ENCODE assay signal across 8 cellular contexts in the genomic region with DNA sequence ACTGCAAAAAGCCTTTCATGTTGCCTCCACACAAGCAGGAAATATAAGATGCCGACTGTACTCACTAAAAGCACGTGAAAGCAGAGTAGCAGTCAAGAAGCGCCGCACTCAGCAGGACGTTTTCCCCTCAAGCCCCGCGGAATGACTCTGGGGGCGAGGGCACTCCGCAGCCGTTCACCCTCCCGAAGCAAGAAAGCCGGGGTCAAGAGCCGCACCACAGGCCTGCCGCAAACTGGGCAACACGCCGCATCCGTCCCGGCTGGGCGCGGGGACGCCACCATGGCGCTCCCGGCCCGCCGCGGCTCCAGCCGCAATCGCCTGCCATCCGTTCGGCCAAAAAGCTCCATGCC. TPM values are rescaled to one million over a fixed set of nuclear protein-coding genes. Genes with fewer than 3 reads are reported as not detected.
DNase-seq lines count a peak whose midpoint lies in the region; ATAC-seq and TF ChIP-seq lines count a peak whose summit lies in the region.

No MANE protein-coding gene starts in this region.

- peak; percentile 22 for ATAC-seq in GM21367 (IDR thresholded peaks at IDR 0.05; ENCODE audit: unreplicated experiment)
- ATAC-seq in HG03565 (IDR thresholded peaks at IDR 0.05; ENCODE audit: unreplicated experiment) = peak; percentile 6
- peak; percentile 50 for ATAC-seq in activated CD8-positive, alpha-beta T cell treated with anti-CD3 and anti-CD28 coated beads, Interleukin-2, amount 10 ng/mL, durations not matched to agents 7 days and 5 days
- peak; percentile 58 for ATAC-seq in gastroesophageal sphincter

- H3K27ac Mint-ChIP-seq in activated CD8-positive, alpha-beta T cell treated with anti-CD3 and anti-CD28 coated beads, Interleukin-2, amount 10 ng/mL, durations not matched to agents 7 days and 5 days = peak overlapping the region; percentile 98

- H3K27ac ChIP-seq in gastroesophageal sphincter (peak overlapping the region; percentile 86 to 96 (median 90)), parathyroid adenoma (peak overlapping the region; percentile 79)

- peak overlapping the region; percentile 59 for H3K9ac ChIP-seq in parathyroid adenoma

- TF ChIP-seq CTCF in gastroesophageal sphincter (IDR thresholded peaks at IDR 0.05) = no peak
- no peak for TF ChIP-seq CTCF in parathyroid adenoma (IDR thresholded peaks at IDR 0.05)
- no peak for TF ChIP-seq CTCF in GM10266 (IDR thresholded peaks at IDR 0.05; ENCODE audit: control insufficient read depth, insufficient read depth, low read depth, missing control alignments)

- H3K27me3 Mint-ChIP-seq in activated CD8-positive, alpha-beta T cell treated with anti-CD3 and anti-CD28 coated beads, Interleukin-2, amount 10 ng/mL, durations not matched to agents 7 days and 5 days (ENCODE audit: low read depth) = no peaks in the 10 kb centered on the region

- TF ChIP-seq POLR2A in gastroesophageal sphincter (IDR thresholded peaks at IDR 0.05) = no peak

- peaks cover 46% of the 10 kb centered on the region for H3K4me1 Mint-ChIP-seq in activated CD8-positive, alpha-beta T cell treated with anti-CD3 and anti-CD28 coated beads, Interleukin-2, amount 10 ng/mL, durations not matched to agents 7 days and 5 days (ENCODE audit: low read depth)

- CTCF ChIA-PET in activated CD8-positive, alpha-beta T cell treated with anti-CD3 and anti-CD28 coated beads, Interleukin-2, amount 10 ng/mL, durations not matched to agents 7 days and 5 days (lab: Charles Lee) = interaction anchor here (0.6 to 1.5 kb wide), 4 partner anchors 42 to 294 kb away, joined by 3 to 4 read pairs (median 3); no protein-coding TSS in a partner anchor

- H3K4me3 ChIP-seq in gastroesophageal sphincter (peak overlapping the region; percentile 69 to 75), parathyroid adenoma (ENCODE audit: low read depth, low read length) (peak overlapping the region; percentile 81)

- H3K4me3 Mint-ChIP-seq in activated CD8-positive, alpha-beta T cell treated with anti-CD3 and anti-CD28 coated beads, Interleukin-2, amount 10 ng/mL, durations not matched to agents 7 days and 5 days = peak overlapping the region; percentile 97

- H3K9me3 ChIP-seq in gastroesophageal sphincter = no peaks in the 10 kb centered on the region
- H3K9me3 ChIP-seq in parathyroid adenoma (ENCODE audit: control insufficient read depth, low read length) = no peaks in the 10 kb centered on the region

- H2AFZ ChIP-seq in parathyroid adenoma = peak overlapping the region; percentile 95

- H3K36me3 Mint-ChIP-seq in activated CD8-positive, alpha-beta T cell treated with anti-CD3 and anti-CD28 coated beads, Interleukin-2, amount 10 ng/mL, durations not matched to agents 7 days and 5 days (ENCODE audit: low read depth) = peaks cover 58% of the 10 kb centered on the region

- no peaks in the 10 kb centered on the region for H3K79me2 ChIP-seq in parathyroid adenoma

- peak; percentile 59 for DNase-seq in D341Med (ENCODE audit: low spot score)
- peak; percentile 53 for DNase-seq in activated CD8-positive, alpha-beta T cell treated with anti-CD3 and anti-CD28 coated beads, Interleukin-2, amount 10 ng/mL, durations not matched to agents 7 days and 5 days
- DNase-seq in GM10266 (ENCODE audit: extremely low spot score) = no peak
- no peak for DNase-seq in cerebellar nuclear complex (lab: John Stamatoyannopoulos, UW)

- H3K9me3 Mint-ChIP-seq in activated CD8-positive, alpha-beta T cell treated with anti-CD3 and anti-CD28 coated beads, Interleukin-2, amount 10 ng/mL, durations not matched to agents 7 days and 5 days (ENCODE audit: insufficient read depth) = no peaks in the 10 kb centered on the region

- POLR2A ChIA-PET in activated CD8-positive, alpha-beta T cell treated with anti-CD3 and anti-CD28 coated beads, Interleukin-2, amount 10 ng/mL, durations not matched to agents 7 days and 5 days (lab: Charles Lee) = interaction anchor here (0.6 to 2.1 kb wide), 24 partner anchors 9 to 830 kb away, joined by 3 to 17 read pairs (median 4); a partner anchor contains a TSS

- WGBS in gastroesophageal sphincter (ENCODE audit: low coverage in 1 of 2), 2 donors = 0% methylated on average over 4 of the region's 30 CpGs; no CpG with 5 or more reads in 1 of the 2 donors

- H3K36me3 ChIP-seq in gastroesophageal sphincter = peaks cover 15 to 41% of the 10 kb centered on the region in 2 donors
- H3K36me3 ChIP-seq in parathyroid adenoma (ENCODE audit: control insufficient read depth, insufficient read depth, low read length) = no peaks in the 10 kb centered on the region

- no peaks in the 10 kb centered on the region for H3K27me3 ChIP-seq in gastroesophageal sphincter
- H3K27me3 ChIP-seq in parathyroid adenoma (ENCODE audit: control insufficient read depth, insufficient read depth, low read length) = no peaks in the 10 kb centered on the region

- H3K4me1 ChIP-seq in gastroesophageal sphincter = peaks cover 0 to 34% (median 6%) of the 10 kb centered on the region in 3 donors
- H3K4me1 ChIP-seq in parathyroid adenoma = no peaks in the 10 kb centered on the region

- peak overlapping the region; percentile 72 for H3K4me2 ChIP-seq in parathyroid adenoma (ENCODE audit: low read length)

- TF ChIP-seq EP300 in gastroesophageal sphincter (IDR thresholded peaks at IDR 0.05) = no peak

RNA-seq across cellular contexts. Expression of a gene that starts 0.4 kb away (rescaled TPM):
- total RNA-seq in activated CD8-positive, alpha-beta T cell treated with anti-CD3 and anti-CD28 coated beads, Interleukin-2, amount 10 ng/mL, durations not matched to agents 7 days and 5 days = 1,000 to 10,000 TPM; 2,209 to 2,222 TPM
- 1,000 to 10,000 TPM in 3 of 4 donors, 100 to 1,000 TPM in 1; 957 to 1,607 (median 1,398) TPM for total RNA-seq in gastroesophageal sphincter

RNA-seq across cellular contexts. Expression of a gene that starts 29.1 kb away (rescaled TPM):
- total RNA-seq in activated CD8-positive, alpha-beta T cell treated with anti-CD3 and anti-CD28 coated beads, Interleukin-2, amount 10 ng/mL, durations not matched to agents 7 days and 5 days = 1 to 10 TPM; 1.7 to 2.6 TPM
- 1 to 10 TPM; 2.4 to 6.1 (median 3.2) TPM for total RNA-seq in gastroesophageal sphincter

Comparison
In these comparisons a context has a peak if more than half of its experiments do, and no peak if none do; other contexts are left out.
1. DNase-seq: peak in D341Med (single experiment) and activated CD8-positive, alpha-beta T cell treated with anti-CD3 and anti-CD28 coated beads, Interleukin-2, amount 10 ng/mL, durations not matched to agents 7 days and 5 days (single experiment); none in GM10266 (single experiment) and cerebellar nuclear complex (0 of 2).
2. ATAC-seq: peak in every context shown above with its lines; median percentile 58 in gastroesophageal sphincter; 50 in activated CD8-positive, alpha-beta T cell treated with anti-CD3 and anti-CD28 coated beads, Interleukin-2, amount 10 ng/mL, durations not matched to agents 7 days and 5 days; 22 in GM21367; 6 in HG03565.